10 cellular contexts compared by ENCODE assay signal in genomic region chr4:174218127-174218790, GRCh38.
DNase-seq lines count a peak whose midpoint lies in the region; ATAC-seq and TF ChIP-seq lines count a peak whose summit lies in the region.
"Had no signal": no experiment of that assay in that cellular context is flagged by ENCODE, and none has a peak within 500 bp of the region (broad histone marks: within the 10 kb centered on the region; RNA-seq: fewer than 3 reads in every experiment).

No MANE protein-coding gene starts in this region.

- TF ChIP-seq EP300 in sigmoid colon (IDR thresholded peaks at IDR 0.05): no peak

- intact Hi-C loops in sigmoid colon (cut with DNase I): no loop called here

- DNase-seq in adipocyte (ENCODE audit: low read depth) (peak; percentile 34), sigmoid colon (no peak), cerebellum (ENCODE audit: low spot score) (no peak)
- DNase-seq in activated CD4-positive, alpha-beta T cell treated with anti-CD3 and anti-CD28 coated beads for 48 hours: no peak
- DNase-seq: hypothalamus had no signal

- 9 to 16% methylated on average over 26 of the region's 26 CpGs for WGBS in sigmoid colon, 2 donors

- H3K9ac ChIP-seq in adipocyte (ENCODE audit: low read length) (peak overlapping the region; percentile 69), iPS-15b (ENCODE audit: low read depth, low read length) (no peak overlapping the region)

- ATAC-seq in GM19023 (IDR thresholded peaks at IDR 0.05; ENCODE audit: unreplicated experiment) (no peak), HG03432 (IDR thresholded peaks at IDR 0.05; ENCODE audit: unreplicated experiment) (no peak)

- H3K27me3 ChIP-seq in adipocyte (replicated peaks; ENCODE audit: control insufficient read depth, insufficient read depth, low read length) (peaks cover 36% of the 10 kb centered on the region), iPS-15b (ENCODE audit: control insufficient read depth, insufficient read depth, low read length) (peaks cover 89% of the 10 kb centered on the region), sigmoid colon (peaks cover 0 to 7% (median 0%) of the 10 kb centered on the region in 3 donors)

- no peak for TF ChIP-seq POLR2A in sigmoid colon (IDR thresholded peaks at IDR 0.05)

- H3K4me3 ChIP-seq in GM08714 (ENCODE audit: low read length) (peak overlapping the region; percentile 5; the same call in 1 of the 2 replicates), adipocyte (ENCODE audit: low read length) (peak overlapping the region; percentile 81), iPS-15b (ENCODE audit: low read depth, low read length) (peak overlapping the region; percentile 44), sigmoid colon (peak overlapping the region; percentile 31 to 54 (median 50))

- H3K36me3 ChIP-seq in adipocyte (ENCODE audit: control insufficient read depth, insufficient read depth, low read length, severe bottlenecking) (no peaks in the 10 kb centered on the region), iPS-15b (ENCODE audit: control insufficient read depth, insufficient read depth, low read length) (no peaks in the 10 kb centered on the region), sigmoid colon (no peaks in the 10 kb centered on the region)
- H3K36me3 ChIP-seq: adrenal gland had no signal

- peaks cover 28% of the 10 kb centered on the region for H3K4me1 ChIP-seq in adipocyte (ENCODE audit: control insufficient read depth, insufficient read depth, low read length)
- peaks cover 6% of the 10 kb centered on the region for H3K4me1 ChIP-seq in iPS-15b (ENCODE audit: control insufficient read depth, insufficient read depth, low read length)
- peaks cover 0 to 39% (median 33%) of the 10 kb centered on the region in 4 donors for H3K4me1 ChIP-seq in sigmoid colon

- H3K9me3 ChIP-seq in adipocyte (ENCODE audit: control insufficient read depth, low read length) (no peaks in the 10 kb centered on the region), iPS-15b (ENCODE audit: control insufficient read depth, insufficient read depth, low read length) (no peaks in the 10 kb centered on the region), sigmoid colon (no peaks in the 10 kb centered on the region)

- H3K27ac ChIP-seq in sigmoid colon: peak overlapping the region in 3 of 4 donors; percentile 74 to 85 (median 77)
- H3K27ac ChIP-seq: adrenal gland had no signal

- TF ChIP-seq CTCF in sigmoid colon (IDR thresholded peaks at IDR 0.05): no peak

Comparison
In these comparisons a context has a peak if more than half of its experiments do, and no peak if none do; other contexts are left out.
1. H3K4me3 ChIP-seq: peak in every context shown above with its lines; median percentile 81 in adipocyte; 50 in sigmoid colon; 44 in iPS-15b; 5 in GM08714.